9 cellular contexts compared by ENCODE assay signal in genomic region chr6:33702345-33702977, GRCh38. TPM values are rescaled to one million over a fixed set of nuclear protein-coding genes. Genes with fewer than 3 reads are reported as not detected.
A peak's percentile ranks its signal among the peaks of the same experiment; 100 is the strongest.
DNase-seq lines count a peak whose midpoint lies in the region; TF ChIP-seq lines count a peak whose summit lies in the region.
"Had no signal": no experiment of that assay in that cellular context is flagged by ENCODE, and none has a peak within 500 bp of the region (broad histone marks: within the 10 kb centered on the region; RNA-seq: fewer than 3 reads in every experiment).

No MANE protein-coding gene starts in this region.

- POLR2A ChIA-PET in HEK293 (lab: Yijun Ruan, JAX): interaction anchor here (0.7 to 1.7 kb wide), 5 partner anchors 9 to 405 kb away, joined by 3 to 6 read pairs (median 3); partner anchors contain the start of gene UQCC2

- no peak overlapping the region for H3K4me2 ChIP-seq in neural progenitor cell

- H3K27ac ChIP-seq in HEK293 (ENCODE audit: extremely low read depth, low read depth, low read length) (no peak overlapping the region), esophagus squamous epithelium (no peak overlapping the region), neural progenitor cell (no peak overlapping the region)

- peaks cover 7% of the 10 kb centered on the region for H3K4me1 Mint-ChIP-seq in neural progenitor cell

- TF ChIP-seq POLR2A in esophagus squamous epithelium (IDR thresholded peaks at IDR 0.05): no peak

- H3K27ac Mint-ChIP-seq in neural progenitor cell: no peak overlapping the region

- no peaks in the 10 kb centered on the region for H3K27me3 ChIP-seq in esophagus squamous epithelium
- H3K27me3 ChIP-seq in neural progenitor cell: no peaks in the 10 kb centered on the region

- no peak overlapping the region for H3K4me3 ChIP-seq in HEK293 (ENCODE audit: low read depth, low read length)
- no peak overlapping the region for H3K4me3 ChIP-seq in esophagus squamous epithelium
- no peak overlapping the region for H3K4me3 ChIP-seq in neural progenitor cell

- 50 to 69% methylated on average over 1 of the region's 1 CpG for WGBS in esophagus squamous epithelium, 2 donors

- no peaks in the 10 kb centered on the region for H3K9me3 Mint-ChIP-seq in neural progenitor cell

- intact Hi-C loops in esophagus squamous epithelium (cut with DNase I): loop anchor here (5.0 kb wide), 1 partner anchor 115 kb away; no protein-coding TSS in a partner anchor

- peaks cover 6% of the 10 kb centered on the region for H3K79me2 ChIP-seq in neural progenitor cell (ENCODE audit: low read depth)

- H4K20me1 ChIP-seq in neural progenitor cell (ENCODE audit: low read depth): peaks cover 39% of the 10 kb centered on the region

- H3K4me3 Mint-ChIP-seq in neural progenitor cell: no peak overlapping the region

- peaks cover 3% of the 10 kb centered on the region for H3K36me3 Mint-ChIP-seq in neural progenitor cell

- DNase-seq in DMS114 treated with DMSO at 0.1 percent for 48 hours (lab: John Stamatoyannopoulos, UW; ENCODE audit: unreplicated experiment) (peak; percentile 32), SKM-1 (lab: John Stamatoyannopoulos, UW; ENCODE audit: unreplicated experiment) (peak; percentile 35), esophagus squamous epithelium (lab: John Stamatoyannopoulos, UW) (no peak), neural progenitor cell (ENCODE audit: low spot score) (peak; percentile 56), NK-92 (lab: John Stamatoyannopoulos, UW; ENCODE audit: unreplicated experiment) (no peak)
- no peak for DNase-seq in activated CD4-positive, CD25-positive, alpha-beta regulatory T cell treated with anti-CD3 and anti-CD28 coated beads, Interleukin-2, amount 50 U/mL, for 72 hours
- DNase-seq in activated CD8-positive, alpha-beta memory T cell treated with anti-CD3 and anti-CD28 coated beads for 24 hours: no peak

- no peak overlapping the region for H3K9ac ChIP-seq in neural progenitor cell

- peaks cover 18% of the 10 kb centered on the region for H3F3A ChIP-seq in neural progenitor cell (ENCODE audit: low read depth)

- peaks cover 2% of the 10 kb centered on the region for H3K27me3 Mint-ChIP-seq in neural progenitor cell (ENCODE audit: insufficient read depth, low read depth)

- H3K9me3 ChIP-seq in HEK293 (ENCODE audit: control insufficient read depth, insufficient read depth, low read depth, low read length): no peaks in the 10 kb centered on the region
- no peaks in the 10 kb centered on the region for H3K9me3 ChIP-seq in esophagus squamous epithelium
- H3K9me3 ChIP-seq in neural progenitor cell (ENCODE audit: low read depth): no peaks in the 10 kb centered on the region

- 0 out of 2 replicates have a peak, but pooled peaks cover 2% of the 10 kb centered on the region for H3K4me1 ChIP-seq in HEK293 (ENCODE audit: control insufficient read depth, insufficient read depth, low read length)
- peaks cover 8 to 37% (median 29%) of the 10 kb centered on the region in 3 donors for H3K4me1 ChIP-seq in esophagus squamous epithelium
- H3K4me1 ChIP-seq in neural progenitor cell: no peaks in the 10 kb centered on the region

- no peak overlapping the region for H2AFZ ChIP-seq in neural progenitor cell (replicated peaks)

- peaks cover 4 to 57% of the 10 kb centered on the region in 2 experiments; a peak in 2 of 3 replicates for H3K36me3 ChIP-seq in HEK293 (ENCODE audit: control insufficient read depth in 2 of 2, insufficient read depth in 1 of 2, low read length in 2 of 2)
- peaks cover 0 to 21% (median 3%) of the 10 kb centered on the region in 3 donors for H3K36me3 ChIP-seq in esophagus squamous epithelium
- H3K36me3 ChIP-seq in neural progenitor cell: peaks cover 7% of the 10 kb centered on the region

- CTCF ChIA-PET in HEK293 (lab: Yijun Ruan, JAX): interaction anchor here (0.6 to 4.8 kb wide), 25 partner anchors 8 to 932 kb away, joined by 3 to 93 read pairs (median 5); partner anchors contain the start of genes IP6K3 and UQCC2

- no peak; the same call in 1 of the 2 replicates for TF ChIP-seq CTCF in HEK293 (tag by site-specific recombination; IDR thresholded peaks at IDR 0.05)
- TF ChIP-seq CTCF in esophagus squamous epithelium (IDR thresholded peaks at IDR 0.05): peak in 5 of 6 experiments; percentile 27 to 73 (median 46)
- peak; percentile 57 for TF ChIP-seq CTCF in neural progenitor cell (IDR thresholded peaks at IDR 0.05)

TF ChIP-seq in HEK293, 187 proteins besides CTCF, POLR2A, EP300 and RAD21:
- TF ChIP-seq IKZF3 (tag by site-specific recombination; IDR thresholded peaks at IDR 0.05) (peak; percentile 44; the same call in 1 of the 2 replicates), ZNF530 (tag by site-specific recombination; IDR thresholded peaks at IDR 0.05; ENCODE audit: low read depth) (no peak), ZNF747 (tag by site-specific recombination; IDR thresholded peaks at IDR 0.05) (no peak), SCRT2 (tag by site-specific recombination; IDR thresholded peaks at IDR 0.05) (no peak), ZNF112 (tag by site-specific recombination; IDR thresholded peaks at IDR 0.05) (no peak), KLF16 (tag by site-specific recombination; IDR thresholded peaks at IDR 0.05) (no peak), ZNF2 (tag by site-specific recombination; IDR thresholded peaks at IDR 0.05) (0 out of 2 replicates have a peak, but pooled peaks have one; percentile 57), ZNF155 (tag by site-specific recombination; IDR thresholded peaks at IDR 0.05) (no peak), PRDM1 (tag by site-specific recombination; IDR thresholded peaks at IDR 0.05) (peak; percentile 50; the same call in 1 of the 2 replicates), ZNF311 (tag by site-specific recombination; IDR thresholded peaks at IDR 0.05; ENCODE audit: borderline replicate concordance) (no peak), ZNF23 (tag by site-specific recombination; IDR thresholded peaks at IDR 0.05; ENCODE audit: borderline replicate concordance) (no peak), ZNF18 (tag by site-specific recombination; IDR thresholded peaks at IDR 0.05) (no peak), ZNF623 (tag by site-specific recombination; IDR thresholded peaks at IDR 0.05) (no peak), ZNF660 (tag by site-specific recombination; IDR thresholded peaks at IDR 0.05) (peak; percentile 33; the same call in 1 of the 2 replicates), ZNF585B (tag by site-specific recombination; IDR thresholded peaks at IDR 0.05) (no peak), ZNF654 (tag by site-specific recombination; IDR thresholded peaks at IDR 0.05; ENCODE audit: low read depth) (no peak), YY1 (tag by site-specific recombination; IDR thresholded peaks at IDR 0.05) (no peak)
TF ChIP-seq in HEK293: peak in this region for 4.

RNA-seq across cellular contexts. Expression of gene UQCC2, which starts 9.0 kb away (rescaled TPM):
- total RNA-seq in esophagus squamous epithelium: 10 to 100 TPM in 3 of 4 donors, 1 to 10 TPM in 1; 7.8 to 36.8 (median 13.7) TPM
- 47.7 and 95.9 TPM in 2 replicates for total RNA-seq in neural progenitor cell (ENCODE audit: low replicate concordance)

RNA-seq across cellular contexts. Expression of gene IP6K3, which starts 44.2 kb away (rescaled TPM):
- total RNA-seq in esophagus squamous epithelium (1 to 10 TPM in 2 of 4 donors, under 1 TPM in 1, not detected in 1; 0.75 to 5.5 (median 1.7) TPM), neural progenitor cell (ENCODE audit: low replicate concordance) (2.9 and 4.6 TPM in 2 replicates)
- total RNA-seq: T-helper 1 cell treated with Interleukin-12 subunit alpha and Interleukin-12 subunit beta and Interleukin-4 antibody, amounts not matched to agents 30 ng/mL and 1 ng/mL, for 36 hours had no signal

Comparison
In these comparisons a context has a peak if more than half of its experiments do, and no peak if none do; other contexts are left out.
1. DNase-seq: peak in DMS114 treated with DMSO at 0.1 percent for 48 hours (single experiment), SKM-1 (single experiment) and neural progenitor cell (single experiment); none in esophagus squamous epithelium (single experiment), activated CD4-positive, CD25-positive, alpha-beta regulatory T cell treated with anti-CD3 and anti-CD28 coated beads, Interleukin-2, amount 50 U/mL, for 72 hours (single experiment), activated CD8-positive, alpha-beta memory T cell treated with anti-CD3 and anti-CD28 coated beads for 24 hours (single experiment) and NK-92 (single experiment).